In genomic region chr22:20117656-20118571, GRCh38 we compare ENCODE assay signal across 6 cellular contexts. TPM values are rescaled to one million over a fixed set of nuclear protein-coding genes. Genes with fewer than 3 reads are reported as not detected.
DNase-seq lines count a peak whose midpoint lies in the region; ATAC-seq and TF ChIP-seq lines count a peak whose summit lies in the region.

No MANE protein-coding gene starts in this region.

- DNase-seq in Jurkat, Clone E6-1 (ENCODE audit: low read depth, low spot score), result no peak
- DNase-seq in activated naive CD8-positive, alpha-beta T cell treated with anti-CD3 and anti-CD28 coated beads for 36 hours, result peak; percentile 84
- no peak for DNase-seq in vagina (ENCODE audit: extremely low spot score in 2 of 2)
- DNase-seq in SHP77 treated with DMSO at 0.1 percent for 48 hours (lab: John Stamatoyannopoulos, UW), result no peak

- intact Hi-C loops in vagina (cut with DNase I), result loop anchor here (10.0 kb wide), 1 partner anchor 1957 kb away; no protein-coding TSS in a partner anchor

- no peaks in the 10 kb centered on the region for H3K27me3 ChIP-seq in mononuclear cell (ENCODE audit: insufficient read depth, low read length)
- no peaks in the 10 kb centered on the region for H3K27me3 ChIP-seq in vagina

- H3K9me3 ChIP-seq in mononuclear cell (ENCODE audit: low read depth, low read length) (no peaks in the 10 kb centered on the region), vagina (no peaks in the 10 kb centered on the region)

- TF ChIP-seq CTCF in vagina (IDR thresholded peaks at IDR 0.05), result no peak

- no peaks in the 10 kb centered on the region for H3K27me3 Mint-ChIP-seq in activated naive CD8-positive, alpha-beta T cell treated with anti-CD3 and anti-CD28 coated beads for 36 hours

- peak; percentile 13 for ATAC-seq in GM19328 (IDR thresholded peaks at IDR 0.05; ENCODE audit: unreplicated experiment)

- no peak for TF ChIP-seq POLR2A in vagina (IDR thresholded peaks at IDR 0.05)

- H3K4me3 ChIP-seq in Jurkat, Clone E6-1 (ENCODE audit: low read length), result peak overlapping the region; percentile 98
- H3K4me3 ChIP-seq in mononuclear cell (ENCODE audit: low read length) (peak overlapping the region; percentile 81), vagina (peak overlapping the region; percentile 73 to 86)

- no peaks in the 10 kb centered on the region for H3K9me3 Mint-ChIP-seq in activated naive CD8-positive, alpha-beta T cell treated with anti-CD3 and anti-CD28 coated beads for 36 hours

- peaks cover 41% of the 10 kb centered on the region for H3K36me3 Mint-ChIP-seq in activated naive CD8-positive, alpha-beta T cell treated with anti-CD3 and anti-CD28 coated beads for 36 hours

- peak overlapping the region; percentile 63 for H3K27ac ChIP-seq in vagina

- peak overlapping the region; percentile 93 for H3K4me3 Mint-ChIP-seq in activated naive CD8-positive, alpha-beta T cell treated with anti-CD3 and anti-CD28 coated beads for 36 hours

- peak overlapping the region; percentile 95 for H3K27ac Mint-ChIP-seq in activated naive CD8-positive, alpha-beta T cell treated with anti-CD3 and anti-CD28 coated beads for 36 hours

- peaks cover 37% of the 10 kb centered on the region for H3K4me1 ChIP-seq in mononuclear cell (ENCODE audit: insufficient read depth, low read length)
- peaks cover 40% of the 10 kb centered on the region for H3K4me1 ChIP-seq in vagina

- peaks cover 39% of the 10 kb centered on the region for H3K4me1 Mint-ChIP-seq in activated naive CD8-positive, alpha-beta T cell treated with anti-CD3 and anti-CD28 coated beads for 36 hours

- H3K36me3 ChIP-seq in vagina, result peaks cover 0 to 52% of the 10 kb centered on the region in 2 donors

RNA-seq across cellular contexts. Expression of gene TRMT2A, which starts 0.9 kb away (rescaled TPM):
- polyA plus RNA-seq in Jurkat, Clone E6-1 (2012; ENCODE audit: insufficient read depth, insufficient read length), result 78.4 TPM
- 100 to 1,000 TPM; 124 to 139 TPM for total RNA-seq in activated naive CD8-positive, alpha-beta T cell treated with anti-CD3 and anti-CD28 coated beads for 36 hours
- total RNA-seq in mononuclear cell, result 28.7 TPM
- 66.5 TPM for total RNA-seq in vagina

RNA-seq across cellular contexts. Expression of gene RANBP1, which starts 2.0 kb away (rescaled TPM):
- 479 TPM for polyA plus RNA-seq in Jurkat, Clone E6-1 (2012; ENCODE audit: insufficient read depth, insufficient read length)
- 100 to 1,000 TPM; 492 to 506 TPM for total RNA-seq in activated naive CD8-positive, alpha-beta T cell treated with anti-CD3 and anti-CD28 coated beads for 36 hours
- 71.3 TPM for total RNA-seq in mononuclear cell
- total RNA-seq in vagina, result 177 TPM

RNA-seq across cellular contexts. Expression of gene ZDHHC8, which starts 13.7 kb away (rescaled TPM):
- 41.4 TPM for polyA plus RNA-seq in Jurkat, Clone E6-1 (2012; ENCODE audit: insufficient read depth, insufficient read length)
- total RNA-seq in activated naive CD8-positive, alpha-beta T cell treated with anti-CD3 and anti-CD28 coated beads for 36 hours, result 10 to 100 TPM; 63.4 to 66.6 TPM
- 6.4 TPM for total RNA-seq in mononuclear cell
- total RNA-seq in vagina, result 22.6 TPM

RNA-seq across cellular contexts. Expression of gene CCDC188, which starts 32.9 kb away (rescaled TPM):
- polyA plus RNA-seq in Jurkat, Clone E6-1 (2012; ENCODE audit: insufficient read depth, insufficient read length), result not detected
- total RNA-seq in activated naive CD8-positive, alpha-beta T cell treated with anti-CD3 and anti-CD28 coated beads for 36 hours, result not detected
- total RNA-seq in mononuclear cell (not detected), vagina (not detected)

RNA-seq across cellular contexts. Expression of gene DGCR8, which starts 37.9 kb away (rescaled TPM):
- 27.9 TPM for polyA plus RNA-seq in Jurkat, Clone E6-1 (2012; ENCODE audit: insufficient read depth, insufficient read length)
- 10 to 100 TPM; 42.6 to 47.0 TPM for total RNA-seq in activated naive CD8-positive, alpha-beta T cell treated with anti-CD3 and anti-CD28 coated beads for 36 hours
- 7.9 TPM for total RNA-seq in mononuclear cell
- total RNA-seq in vagina, result 27.3 TPM
